1 cellular context compared by ENCODE assay signal in the genomic region with DNA sequence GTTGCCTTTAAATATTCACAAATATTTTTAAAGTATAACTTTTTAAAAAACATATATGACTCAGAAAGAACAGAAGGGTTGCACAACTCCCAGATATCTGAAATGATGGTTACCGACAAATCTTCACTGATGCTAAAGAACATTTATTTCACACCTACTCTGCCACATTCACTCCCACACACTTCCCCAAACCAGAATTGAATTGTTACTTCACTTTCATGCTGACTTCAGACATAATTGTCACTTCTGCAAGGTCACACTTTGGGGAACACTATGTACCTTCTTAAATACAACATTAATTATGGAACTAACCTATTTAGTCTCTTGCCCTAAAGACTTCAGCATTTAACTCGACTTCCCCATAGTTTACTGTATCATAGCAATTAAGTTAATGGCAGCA.
TF ChIP-seq lines count a peak whose summit lies in the region.

No MANE protein-coding gene starts in this region.

TF ChIP-seq in GM12878, 131 proteins besides CTCF, POLR2A, EP300 and RAD21 (continued from another document):
- peak; percentile 54; the same call in 1 of the 2 replicates for TF ChIP-seq ATF7 (IDR thresholded peaks at IDR 0.05; ENCODE audit: low read depth)
- TF ChIP-seq, protein P1, sequence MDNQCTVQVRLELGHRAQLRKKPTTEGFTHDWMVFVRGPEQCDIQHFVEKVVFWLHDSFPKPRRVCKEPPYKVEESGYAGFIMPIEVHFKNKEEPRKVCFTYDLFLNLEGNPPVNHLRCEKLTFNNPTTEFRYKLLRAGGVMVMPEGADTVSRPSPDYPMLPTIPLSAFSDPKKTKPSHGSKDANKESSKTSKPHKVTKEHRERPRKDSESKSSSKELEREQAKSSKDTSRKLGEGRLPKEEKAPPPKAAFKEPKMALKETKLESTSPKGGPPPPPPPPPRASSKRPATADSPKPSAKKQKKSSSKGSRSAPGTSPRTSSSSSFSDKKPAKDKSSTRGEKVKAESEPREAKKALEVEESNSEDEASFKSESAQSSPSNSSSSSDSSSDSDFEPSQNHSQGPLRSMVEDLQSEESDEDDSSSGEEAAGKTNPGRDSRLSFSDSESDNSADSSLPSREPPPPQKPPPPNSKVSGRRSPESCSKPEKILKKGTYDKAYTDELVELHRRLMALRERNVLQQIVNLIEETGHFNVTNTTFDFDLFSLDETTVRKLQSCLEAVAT (IDR thresholded peaks at IDR 0.05), result 0 out of 2 replicates have a peak, but pooled peaks have one; percentile 19
- TF ChIP-seq IKZF2 (IDR thresholded peaks at IDR 0.05), result peak; percentile 49; a peak in 2 of 4 replicates
- no peak for TF ChIP-seq ZNF384 (IDR thresholded peaks at IDR 0.05; ENCODE audit: borderline replicate concordance, low read depth, low read length)
- peak in 1 of 2 experiments; percentile 35; a peak in 1 of 4 replicates for TF ChIP-seq BHLHE40 (IDR thresholded peaks at IDR 0.05; ENCODE audit: borderline replicate concordance in 1 of 2, low read depth in 2 of 2, low read length in 1 of 2)
- TF ChIP-seq IKZF1 (conservative IDR thresholded peaks at IDR 0.05), result peak; percentile 35; the same call in 1 of the 2 replicates
- TF ChIP-seq DPF2 (IDR thresholded peaks at IDR 0.05), result 0 out of 2 replicates have a peak, but pooled peaks have one; percentile 43
